ENCODE assay signal across 15 cellular contexts in the genomic region with DNA sequence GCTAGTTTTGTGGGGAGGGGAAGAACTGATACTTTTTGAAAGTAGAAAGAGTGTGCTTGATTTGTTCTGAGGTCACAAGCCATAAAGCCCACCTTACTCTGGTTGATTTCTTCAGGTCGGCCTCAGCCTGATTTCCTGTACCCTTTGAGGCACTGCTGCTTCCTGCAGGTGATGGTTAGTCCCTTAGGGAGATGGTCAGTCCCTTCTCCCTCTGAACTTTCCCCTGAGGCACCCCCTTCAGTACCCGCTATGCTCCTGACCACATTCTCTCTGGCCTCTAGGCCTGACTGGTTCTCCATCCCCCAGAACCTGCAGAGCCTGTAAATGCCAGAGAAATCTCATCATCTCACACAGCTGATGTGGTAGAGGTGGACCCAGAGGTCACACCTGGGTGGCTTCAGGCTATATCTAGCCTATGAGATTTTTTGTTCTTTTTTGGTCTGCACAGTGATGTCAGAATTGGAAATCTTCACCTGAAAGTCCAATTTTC. TPM values are rescaled to one million over a fixed set of nuclear protein-coding genes. Genes with fewer than 3 reads are reported as not detected.
A peak's percentile ranks its signal among the peaks of the same experiment; 100 is the strongest.
DNase-seq lines count a peak whose midpoint lies in the region; ATAC-seq, FAIRE-seq and TF ChIP-seq lines count a peak whose summit lies in the region.
"Had no signal": no experiment of that assay in that cellular context is flagged by ENCODE, and none has a peak within 500 bp of the region (broad histone marks: within the 10 kb centered on the region; RNA-seq: fewer than 3 reads in every experiment).

No MANE protein-coding gene starts in this region.

- peaks cover 4% of the 10 kb centered on the region for H3K4me1 ChIP-seq in mesenchymal stem cell (ENCODE audit: control insufficient read depth, insufficient read depth, low read depth, low read length)

- peak overlapping the region; percentile 29 to 65 for H2BK12ac ChIP-seq in mesenchymal stem cell (ENCODE audit: low read length in 2 of 2)

- H3K27ac Mint-ChIP-seq in activated CD4-positive, alpha-beta memory T cell treated with anti-CD3 and anti-CD28 coated beads for 36 hours: no peak overlapping the region
- H3K27ac Mint-ChIP-seq in activated naive CD4-positive, alpha-beta T cell treated with anti-CD3 and anti-CD28 coated beads, Interleukin-2, amount 50 U/mL, for 72 hours: no peak overlapping the region

- no peaks in the 10 kb centered on the region for H3K36me3 Mint-ChIP-seq in activated CD4-positive, alpha-beta memory T cell treated with anti-CD3 and anti-CD28 coated beads for 36 hours
- no peaks in the 10 kb centered on the region for H3K36me3 Mint-ChIP-seq in activated naive CD4-positive, alpha-beta T cell treated with anti-CD3 and anti-CD28 coated beads, Interleukin-2, amount 50 U/mL, for 72 hours

- TF ChIP-seq CTCF in GM06990 (IDR thresholded peaks at IDR 0.05; ENCODE audit: insufficient read depth, low read length, poor library complexity, severe bottlenecking): no peak

- H3K27ac ChIP-seq in mesenchymal stem cell (ENCODE audit: low read length, poor library complexity, severe bottlenecking): no peak overlapping the region
- H3K27ac ChIP-seq: VCaP had no signal

- peak overlapping the region; percentile 55 for H4K91ac ChIP-seq in mesenchymal stem cell (ENCODE audit: low read length)

- no peak overlapping the region for H2BK15ac ChIP-seq in mesenchymal stem cell (ENCODE audit: low read depth, poor library complexity, severe bottlenecking)

- H3K79me1 ChIP-seq in mesenchymal stem cell (replicated peaks; ENCODE audit: low read length, poor library complexity, severe bottlenecking): no peaks in the 10 kb centered on the region

- H2BK120ac ChIP-seq in mesenchymal stem cell (ENCODE audit: low read depth, low read length): no peak overlapping the region

- intact Hi-C loops in activated CD4-positive, alpha-beta memory T cell treated with anti-CD3 and anti-CD28 coated beads for 36 hours (cut with micrococcal nuclease): no loop called here

- peaks cover 27% of the 10 kb centered on the region for H3K4me1 Mint-ChIP-seq in activated CD4-positive, alpha-beta memory T cell treated with anti-CD3 and anti-CD28 coated beads for 36 hours (ENCODE audit: low read depth)

- peaks cover 2% of the 10 kb centered on the region for H3K27me3 Mint-ChIP-seq in activated CD4-positive, alpha-beta memory T cell treated with anti-CD3 and anti-CD28 coated beads for 36 hours

- H3K18ac ChIP-seq in mesenchymal stem cell (ENCODE audit: low read depth in 1 of 2, low read length in 2 of 2): peak overlapping the region in 1 of 2 experiments; percentile 74

- no peak overlapping the region for H4K8ac ChIP-seq in mesenchymal stem cell (ENCODE audit: low read length)

- POLR2A ChIA-PET in activated CD4-positive, alpha-beta memory T cell treated with anti-CD3 and anti-CD28 coated beads for 36 hours (lab: Charles Lee): no interaction called here

- no peak overlapping the region for H3K9ac ChIP-seq in mesenchymal stem cell (ENCODE audit: low read length)

- H2BK5ac ChIP-seq in mesenchymal stem cell (ENCODE audit: low read depth, low read length, poor library complexity, severe bottlenecking): no peak overlapping the region

- peak overlapping the region in 1 of 2 experiments; percentile 72 for H3K4ac ChIP-seq in mesenchymal stem cell (ENCODE audit: low read depth in 1 of 2, low read length in 2 of 2)

- no peaks in the 10 kb centered on the region for H3K9me3 Mint-ChIP-seq in activated CD4-positive, alpha-beta memory T cell treated with anti-CD3 and anti-CD28 coated beads for 36 hours
- no peaks in the 10 kb centered on the region for H3K9me3 Mint-ChIP-seq in activated naive CD4-positive, alpha-beta T cell treated with anti-CD3 and anti-CD28 coated beads, Interleukin-2, amount 50 U/mL, for 72 hours

- ATAC-seq in GM21737 (IDR thresholded peaks at IDR 0.05; ENCODE audit: unreplicated experiment): peak; percentile 58
- no peak for ATAC-seq in activated naive CD4-positive, alpha-beta T cell treated with anti-CD3 and anti-CD28 coated beads, Interleukin-2, amount 50 U/mL, for 72 hours
- ATAC-seq in HG03439 (IDR thresholded peaks at IDR 0.05; ENCODE audit: unreplicated experiment): no peak
- ATAC-seq: SK-N-SH treated with all-trans-retinoic acid at 6 μM for 48 hours had no signal

- DNase-seq in GM06990 (ENCODE audit: extremely low read depth, insufficient read length) (peak; percentile 75), NAMALWA (ENCODE audit: low spot score) (peak; percentile 60), mesenchymal stem cell (no peak), frontal cortex (ENCODE audit: low spot score in 2 of 2) (no peak)
- DNase-seq in activated CD4-positive, alpha-beta memory T cell treated with anti-CD3 and anti-CD28 coated beads for 36 hours: no peak
- no peak for DNase-seq in activated naive CD4-positive, alpha-beta T cell treated with anti-CD3 and anti-CD28 coated beads, Interleukin-2, amount 50 U/mL, for 72 hours (ENCODE audit: low spot score in 2 of 2)
- DNase-seq: activated T-cell treated with anti-CD3 and anti-CD28 coated beads for 4 hours; anterior cingulate cortex; MM.1S; NK-92 treated with Interleukin-12 subunit alpha and Interleukin-12 subunit beta, amount 100 ng/mL, for 24 hours; stimulated activated CD4-positive, alpha-beta T cell treated with anti-CD3 and anti-CD28 coated beads, Interleukin-2, amount 100 ng/mL, for 48 hours had no signal

- H3K36me3 ChIP-seq in GM06990 (ENCODE audit: control insufficient read depth, insufficient read depth, low read length) (no peaks in the 10 kb centered on the region), mesenchymal stem cell (ENCODE audit: control insufficient read depth in 1 of 2, insufficient read depth in 2 of 2, low read depth in 1 of 2, low read length in 2 of 2) (no peaks in the 10 kb centered on the region)

- CTCF ChIA-PET in activated CD4-positive, alpha-beta memory T cell treated with anti-CD3 and anti-CD28 coated beads for 36 hours (lab: Charles Lee): interaction anchor here (1.1 to 5.4 kb wide), 2 partner anchors 60 to 63 kb away, joined by 3 to 34 read pairs; no protein-coding TSS in a partner anchor

- no peaks in the 10 kb centered on the region for H3K9me3 ChIP-seq in mesenchymal stem cell (ENCODE audit: control insufficient read depth, low read length)

- no peak overlapping the region for H3K4me3 ChIP-seq in GM06990 (replicated peaks; ENCODE audit: low read depth, low read length)
- no peak overlapping the region for H3K4me3 ChIP-seq in mesenchymal stem cell (ENCODE audit: insufficient read depth in 1 of 2, low read depth in 1 of 2, low read length in 2 of 2)

- H3K4me2 ChIP-seq in mesenchymal stem cell (ENCODE audit: low read length, poor library complexity, severe bottlenecking): no peak overlapping the region

- WGBS in mesenchymal stem cell: 91% methylated on average over 2 of the region's 2 CpGs

- H2AFZ ChIP-seq in mesenchymal stem cell (ENCODE audit: low read depth, low read length): no peak overlapping the region

- FAIRE-seq in frontal cortex (lab: Jason Lieb, UNC): no peak

- H3K23ac ChIP-seq in mesenchymal stem cell (ENCODE audit: low read length in 2 of 2): no peak overlapping the region

- H3K27me3 ChIP-seq in GM06990 (replicated peaks; ENCODE audit: control insufficient read depth, insufficient read depth, low read length): no peaks in the 10 kb centered on the region
- H3K27me3 ChIP-seq in mesenchymal stem cell (ENCODE audit: control insufficient read depth in 1 of 2, insufficient read depth in 1 of 2, low read length in 2 of 2): no peaks in the 10 kb centered on the region

- no peak overlapping the region for H3K14ac ChIP-seq in mesenchymal stem cell (ENCODE audit: low read length in 2 of 2)

- H3K4me3 Mint-ChIP-seq in activated CD4-positive, alpha-beta memory T cell treated with anti-CD3 and anti-CD28 coated beads for 36 hours: no peak overlapping the region

- H2AK5ac ChIP-seq in mesenchymal stem cell (ENCODE audit: low read length, severe bottlenecking): peak overlapping the region; percentile 2

RNA-seq across cellular contexts. Expression of a gene that starts 15.0 kb away (rescaled TPM):
- 497 TPM for polyA plus RNA-seq in mesenchymal stem cell (2013, experiment 1 of 2)
- polyA plus RNA-seq in mesenchymal stem cell (2013, experiment 2 of 2): 504 TPM
- 10 to 100 TPM; 35.9 to 36.2 TPM for total RNA-seq in activated CD4-positive, alpha-beta memory T cell treated with anti-CD3 and anti-CD28 coated beads for 36 hours
- total RNA-seq in frontal cortex: 22.4 TPM
- 100 to 1,000 TPM in 1 of 2 donors, 10 to 100 TPM in 1; 31.5 to 290 TPM for total RNA-seq in activated naive CD4-positive, alpha-beta T cell treated with anti-CD3 and anti-CD28 coated beads, Interleukin-2, amount 50 U/mL, for 72 hours

RNA-seq across cellular contexts. Expression of a gene that starts 43.3 kb away (rescaled TPM):
- polyA plus RNA-seq in mesenchymal stem cell (2013, experiment 1 of 2): 0.59 TPM
- 0.44 TPM for polyA plus RNA-seq in mesenchymal stem cell (2013, experiment 2 of 2)
- total RNA-seq in activated CD4-positive, alpha-beta memory T cell treated with anti-CD3 and anti-CD28 coated beads for 36 hours: 10 to 100 TPM; 22.1 to 26.3 TPM
- total RNA-seq in frontal cortex: 1.2 TPM
- total RNA-seq in activated naive CD4-positive, alpha-beta T cell treated with anti-CD3 and anti-CD28 coated beads, Interleukin-2, amount 50 U/mL, for 72 hours: 10 to 100 TPM; 19.3 to 23.2 TPM

Comparison
In these comparisons a context has a peak if more than half of its experiments do, and no peak if none do; other contexts are left out.
1. DNase-seq: peak in GM06990 (single experiment) and NAMALWA (single experiment); none in mesenchymal stem cell (single experiment), activated CD4-positive, alpha-beta memory T cell treated with anti-CD3 and anti-CD28 coated beads for 36 hours (single experiment), frontal cortex (0 of 2) and activated naive CD4-positive, alpha-beta T cell treated with anti-CD3 and anti-CD28 coated beads, Interleukin-2, amount 50 U/mL, for 72 hours (0 of 2).